ENCODE assay signal across 16 cellular contexts in genomic region chr12:57416039-57416996, GRCh38. TPM values are rescaled to one million over a fixed set of nuclear protein-coding genes. Genes with fewer than 3 reads are reported as not detected.
DNase-seq lines count a peak whose midpoint lies in the region; ATAC-seq and TF ChIP-seq lines count a peak whose summit lies in the region.
"Had no signal": no experiment of that assay in that cellular context is flagged by ENCODE, and none has a peak within 500 bp of the region (broad histone marks: within the 10 kb centered on the region; RNA-seq: fewer than 3 reads in every experiment).

No MANE protein-coding gene starts in this region.

- peaks cover 27% of the 10 kb centered on the region for H3K4me1 Mint-ChIP-seq in activated naive CD8-positive, alpha-beta T cell treated with anti-CD3 and anti-CD28 coated beads, Interleukin-2, amount 50 U/mL, for 24 hours
- H3K4me1 Mint-ChIP-seq in activated naive CD8-positive, alpha-beta T cell treated with anti-CD3 and anti-CD28 coated beads for 36 hours: peaks cover 20% of the 10 kb centered on the region

- H3K27me3 ChIP-seq in testis (no peaks in the 10 kb centered on the region), hepatocyte (no peaks in the 10 kb centered on the region)
- H3K27me3 ChIP-seq: cardiac muscle cell, heart right ventricle, suprapubic skin had no signal

- H3K27ac ChIP-seq in RWPE1 (peak overlapping the region; percentile 63), testis (peak overlapping the region; percentile 66 to 68), hepatocyte (no peak overlapping the region)
- H3K27ac ChIP-seq: cardiac muscle cell, heart right ventricle, suprapubic skin had no signal

- no peak for TF ChIP-seq POLR2A in testis (IDR thresholded peaks at IDR 0.05)

- POLR2A ChIA-PET in RWPE1 (lab: Yijun Ruan, JAX; ENCODE audit: low non-redundant PET): no interaction called here

- DNase-seq in activated naive CD8-positive, alpha-beta T cell treated with anti-CD3 and anti-CD28 coated beads, Interleukin-2, amount 50 U/mL, for 24 hours: no peak
- DNase-seq in activated naive CD8-positive, alpha-beta T cell treated with anti-CD3 and anti-CD28 coated beads for 36 hours: no peak
- no peak for DNase-seq in RWPE1 (ENCODE audit: low spot score)
- DNase-seq in fibroblast of pulmonary artery (ENCODE audit: low read depth): peak; percentile 8
- DNase-seq in testis: no peak
- DNase-seq in activated effector memory CD4-positive, alpha-beta T cell treated with anti-CD3 and anti-CD28 coated beads, Interleukin-2, amount 50 U/mL, for 16 hours: no peak
- no peak for DNase-seq in hepatocyte (ENCODE audit: low spot score)
- DNase-seq: activated CD4-positive, alpha-beta T cell treated with anti-CD3 and anti-CD28 coated beads, Interleukin-2, amount 50 U/mL, for 48 hours; DMS 273 treated with DMSO at 0.1 percent for 48 hours; heart right ventricle; NCI-H1930 had no signal

- no peak overlapping the region for H3K4me3 ChIP-seq in fibroblast of pulmonary artery (replicated peaks; ENCODE audit: low read depth, low read length)
- no peak overlapping the region for H3K4me3 ChIP-seq in testis
- no peak overlapping the region for H3K4me3 ChIP-seq in hepatocyte
- H3K4me3 ChIP-seq: cardiac muscle cell, heart right ventricle, suprapubic skin had no signal

- H3K36me3 Mint-ChIP-seq in activated naive CD8-positive, alpha-beta T cell treated with anti-CD3 and anti-CD28 coated beads, Interleukin-2, amount 50 U/mL, for 24 hours (ENCODE audit: low read depth): peaks cover 18% of the 10 kb centered on the region
- peaks cover 3% of the 10 kb centered on the region for H3K36me3 Mint-ChIP-seq in activated naive CD8-positive, alpha-beta T cell treated with anti-CD3 and anti-CD28 coated beads for 36 hours

- H3K9me3 ChIP-seq in testis (no peaks in the 10 kb centered on the region), hepatocyte (ENCODE audit: low read depth) (no peaks in the 10 kb centered on the region)
- H3K9me3 ChIP-seq: heart right ventricle, suprapubic skin had no signal

- no peak overlapping the region for H2AFZ ChIP-seq in hepatocyte

- H3K36me3 ChIP-seq in testis (ENCODE audit: low read depth, missing control alignments) (no peaks in the 10 kb centered on the region), hepatocyte (replicated peaks; ENCODE audit: insufficient read depth, low read depth) (no peaks in the 10 kb centered on the region)
- H3K36me3 ChIP-seq: cardiac muscle cell, suprapubic skin had no signal

- no peak overlapping the region for H3K4me2 ChIP-seq in hepatocyte

- no peak for TF ChIP-seq CTCF in RWPE1 (conservative IDR thresholded peaks at IDR 0.05; ENCODE audit: low read depth)
- TF ChIP-seq CTCF in fibroblast of pulmonary artery (IDR thresholded peaks at IDR 0.05; ENCODE audit: low read length, missing control alignments): no peak
- TF ChIP-seq CTCF in testis (IDR thresholded peaks at IDR 0.05): no peak
- no peak for TF ChIP-seq CTCF in hepatocyte (IDR thresholded peaks at IDR 0.05; ENCODE audit: poor library complexity)

- H3K27ac Mint-ChIP-seq in activated naive CD8-positive, alpha-beta T cell treated with anti-CD3 and anti-CD28 coated beads, Interleukin-2, amount 50 U/mL, for 24 hours: peak overlapping the region; percentile 25
- no peak overlapping the region for H3K27ac Mint-ChIP-seq in activated naive CD8-positive, alpha-beta T cell treated with anti-CD3 and anti-CD28 coated beads for 36 hours
- H3K27ac Mint-ChIP-seq: activated T-helper 2 cell treated with anti-CD3 and anti-CD28 coated beads, Interferon-gamma antibody, Interleukin-2, Interleukin-4, amounts not matched to agents 10 μg/mL and 5 μg/mL and 100 μg/mL, durations not matched to agents 14 hours and 24 hours and 36 hours had no signal

- H3K4me3 Mint-ChIP-seq in activated naive CD8-positive, alpha-beta T cell treated with anti-CD3 and anti-CD28 coated beads, Interleukin-2, amount 50 U/mL, for 24 hours: no peak overlapping the region
- no peak overlapping the region for H3K4me3 Mint-ChIP-seq in activated naive CD8-positive, alpha-beta T cell treated with anti-CD3 and anti-CD28 coated beads for 36 hours

- intact Hi-C loops in testis (cut with DNase I; ENCODE audit: low total_unique reads): no loop called here

- no peaks in the 10 kb centered on the region for H3K9me2 ChIP-seq in hepatocyte (replicated peaks; ENCODE audit: insufficient read depth)

- peaks cover 40% of the 10 kb centered on the region for H3K4me1 ChIP-seq in testis
- no peaks in the 10 kb centered on the region for H3K4me1 ChIP-seq in hepatocyte (ENCODE audit: insufficient read depth)
- H3K4me1 ChIP-seq: suprapubic skin had no signal

- no peaks in the 10 kb centered on the region for H3K27me3 Mint-ChIP-seq in activated naive CD8-positive, alpha-beta T cell treated with anti-CD3 and anti-CD28 coated beads, Interleukin-2, amount 50 U/mL, for 24 hours
- no peaks in the 10 kb centered on the region for H3K27me3 Mint-ChIP-seq in activated naive CD8-positive, alpha-beta T cell treated with anti-CD3 and anti-CD28 coated beads for 36 hours

- peaks cover 92% of the 10 kb centered on the region for H3K79me2 ChIP-seq in hepatocyte

- CTCF ChIA-PET in RWPE1 (lab: Yijun Ruan, JAX): no interaction called here

- no peaks in the 10 kb centered on the region for H3K9me3 Mint-ChIP-seq in activated naive CD8-positive, alpha-beta T cell treated with anti-CD3 and anti-CD28 coated beads, Interleukin-2, amount 50 U/mL, for 24 hours
- no peaks in the 10 kb centered on the region for H3K9me3 Mint-ChIP-seq in activated naive CD8-positive, alpha-beta T cell treated with anti-CD3 and anti-CD28 coated beads for 36 hours
- H3K9me3 Mint-ChIP-seq: activated T-helper 2 cell treated with anti-CD3 and anti-CD28 coated beads, Interferon-gamma antibody, Interleukin-2, Interleukin-4, amounts not matched to agents 10 μg/mL and 5 μg/mL and 100 μg/mL, durations not matched to agents 14 hours and 24 hours and 36 hours had no signal

- ATAC-seq in activated naive CD8-positive, alpha-beta T cell treated with anti-CD3 and anti-CD28 coated beads, Interleukin-2, amount 50 U/mL, for 24 hours: no peak
- ATAC-seq in HG02678 (IDR thresholded peaks at IDR 0.05; ENCODE audit: unreplicated experiment): no peak
- ATAC-seq: heart right ventricle, Right ventricle myocardium inferior had no signal

- H4K20me1 ChIP-seq in hepatocyte (ENCODE audit: insufficient read depth, poor library complexity, severe bottlenecking): peaks cover 4% of the 10 kb centered on the region

- WGBS in testis, 2 donors: 82 to 85% methylated on average over 8 of the region's 8 CpGs
- WGBS in hepatocyte (ENCODE audit: low lambda C conversion rate, missing lambda C conversion rate): 92% methylated on average over 8 of the region's 8 CpGs

RNA-seq across cellular contexts. Expression of gene R3HDM2, which starts 14.5 kb away (rescaled TPM):
- total RNA-seq in activated naive CD8-positive, alpha-beta T cell treated with anti-CD3 and anti-CD28 coated beads for 36 hours: 10 to 100 TPM; 22.8 to 24.2 TPM
- 10 to 100 TPM; 92.0 to 93.9 TPM for total RNA-seq in testis
- 54.6 TPM for polyA plus RNA-seq in testis (ENCODE audit: insufficient read depth, low read depth, low replicate concordance)
- 22.8 and 28.7 TPM in 2 replicates for total RNA-seq in hepatocyte
- 13.4 and 17.1 TPM in 2 replicates for polyA plus RNA-seq in hepatocyte

RNA-seq across cellular contexts. Expression of gene INHBC, which starts 18.3 kb away (rescaled TPM):
- total RNA-seq in activated naive CD8-positive, alpha-beta T cell treated with anti-CD3 and anti-CD28 coated beads for 36 hours: not detected
- 1 to 10 TPM; 1.8 to 3.1 TPM for total RNA-seq in testis
- polyA plus RNA-seq in testis (ENCODE audit: insufficient read depth, low read depth, low replicate concordance): 2.1 TPM
- total RNA-seq in hepatocyte: 1.3 and 1.8 TPM in 2 replicates
- polyA plus RNA-seq in hepatocyte: 1.5 and 3.4 TPM in 2 replicates
- total RNA-seq: Right ventricle myocardium inferior, suprapubic skin had no signal
- polyA plus RNA-seq: cardiac muscle cell had no signal

RNA-seq across cellular contexts. Expression of gene INHBE, which starts 38.8 kb away (rescaled TPM):
- 1 to 10 TPM; 1.2 to 1.7 TPM for total RNA-seq in activated naive CD8-positive, alpha-beta T cell treated with anti-CD3 and anti-CD28 coated beads for 36 hours
- under 1 TPM; 0.24 to 0.25 TPM for total RNA-seq in testis
- polyA plus RNA-seq in testis (ENCODE audit: insufficient read depth, low read depth, low replicate concordance): 0.12 TPM
- 44.2 and 45.9 TPM in 2 replicates for total RNA-seq in hepatocyte
- polyA plus RNA-seq in hepatocyte: 6.1 and 15.1 TPM in 2 replicates
- total RNA-seq: Right ventricle myocardium inferior had no signal

RNA-seq across cellular contexts. Expression of gene GLI1, which starts 43.3 kb away (rescaled TPM):
- under 1 TPM; 0.56 to 0.62 TPM for total RNA-seq in activated naive CD8-positive, alpha-beta T cell treated with anti-CD3 and anti-CD28 coated beads for 36 hours
- total RNA-seq in testis (10 to 100 TPM in 1 of 2 donors, 1 to 10 TPM in 1; 8.3 to 18.0 TPM), hepatocyte (5.9 and 7.6 TPM in 2 replicates)
- polyA plus RNA-seq in testis (ENCODE audit: insufficient read depth, low read depth, low replicate concordance) (9.3 TPM), hepatocyte (5.1 and 6.0 TPM in 2 replicates)

Comparison
In these comparisons a context has a peak if more than half of its experiments do, and no peak if none do; other contexts are left out.
1. RNA of gene INHBE, which starts 38.8 kb away (total RNA-seq): 44.2 to 45.9 TPM in hepatocyte; 1.2 to 1.7 TPM in activated naive CD8-positive, alpha-beta T cell treated with anti-CD3 and anti-CD28 coated beads for 36 hours and 0.24 to 0.25 TPM in testis; every median in the first group is over 10 times any median in the second.